10 cellular contexts compared by ENCODE assay signal in the genomic region with DNA sequence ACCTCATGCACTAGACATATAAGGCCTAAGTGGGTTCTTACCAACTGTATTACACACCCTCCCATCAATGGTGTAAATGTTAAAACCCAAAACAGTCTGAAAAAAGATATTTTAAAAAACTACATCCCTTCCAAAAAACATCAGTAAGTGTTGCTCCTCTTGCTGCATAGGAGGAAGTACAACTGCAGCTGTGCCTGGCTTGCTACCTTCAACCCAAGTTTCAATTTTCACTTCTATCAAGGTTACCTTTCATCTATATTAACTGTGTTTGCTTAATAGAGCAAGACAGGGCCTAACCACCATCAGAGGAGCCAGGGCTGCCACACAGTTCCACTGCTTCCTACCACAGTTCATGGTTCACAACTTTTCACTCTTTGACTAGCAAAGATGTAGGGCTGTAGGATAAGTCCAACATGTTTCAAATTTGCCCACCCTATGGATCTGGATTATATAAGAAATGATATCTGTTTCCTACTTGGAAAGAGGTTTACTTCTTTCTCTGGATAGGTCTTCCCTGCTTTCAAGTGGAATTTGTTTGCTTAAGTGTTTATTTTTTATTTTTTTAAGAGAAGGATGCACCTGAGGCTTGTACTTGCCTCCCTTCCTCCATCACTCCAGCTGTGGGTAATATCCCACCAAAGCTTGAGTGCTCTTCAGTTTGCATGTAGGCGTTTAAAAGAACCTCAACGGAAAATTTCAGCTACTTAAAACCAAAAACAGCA. TPM values are rescaled to one million over a fixed set of nuclear protein-coding genes. Genes with fewer than 3 reads are reported as not detected.
DNase-seq lines count a peak whose midpoint lies in the region; ATAC-seq lines count a peak whose summit lies in the region.
"Had no signal": no experiment of that assay in that cellular context is flagged by ENCODE, and none has a peak within 500 bp of the region (broad histone marks: within the 10 kb centered on the region; RNA-seq: fewer than 3 reads in every experiment).

No MANE protein-coding gene starts in this region.

- no peaks in the 10 kb centered on the region for H3K27me3 Mint-ChIP-seq in CD4-positive, alpha-beta memory T cell
- H3K27me3 Mint-ChIP-seq in activated CD4-positive, alpha-beta memory T cell treated with anti-CD3 and anti-CD28 coated beads for 36 hours: no peaks in the 10 kb centered on the region

- no peaks in the 10 kb centered on the region for H3K27me3 ChIP-seq in CD4-positive, alpha-beta memory T cell (ENCODE audit: insufficient read depth, low read length)

- POLR2A ChIA-PET in CD4-positive, alpha-beta memory T cell (lab: Charles Lee; ENCODE audit: partially characterized antibody): interaction anchor here (0.7 to 6.9 kb wide), 13 partner anchors 7 to 115 kb away, joined by 3 to 174 read pairs (median 28); a partner anchor contains a TSS
- POLR2A ChIA-PET in activated CD4-positive, alpha-beta memory T cell treated with anti-CD3 and anti-CD28 coated beads for 36 hours (lab: Charles Lee): interaction anchor here (3.1 to 5.4 kb wide), 2 partner anchors 18 to 25 kb away, joined by 31 to 61 read pairs; no protein-coding TSS in a partner anchor

- intact Hi-C loops in CD4-positive, alpha-beta memory T cell (cut with micrococcal nuclease): loop anchor here (1.0 to 5.0 kb wide), 2 partner anchors 24 to 68 kb away; a partner anchor contains a TSS
- intact Hi-C loops in activated CD4-positive, alpha-beta memory T cell treated with anti-CD3 and anti-CD28 coated beads for 36 hours (cut with micrococcal nuclease): no loop called here

- peaks cover 20 to 30% of the 10 kb centered on the region in 2 donors for H3K36me3 Mint-ChIP-seq in CD4-positive, alpha-beta memory T cell
- peaks cover 24% of the 10 kb centered on the region for H3K36me3 Mint-ChIP-seq in activated CD4-positive, alpha-beta memory T cell treated with anti-CD3 and anti-CD28 coated beads for 36 hours
- H3K36me3 Mint-ChIP-seq: brain had no signal

- H3K27ac Mint-ChIP-seq in CD4-positive, alpha-beta memory T cell: peak overlapping the region; percentile 83 to 97 (median 91)
- peak overlapping the region; percentile 83 for H3K27ac Mint-ChIP-seq in activated CD4-positive, alpha-beta memory T cell treated with anti-CD3 and anti-CD28 coated beads for 36 hours
- H3K27ac Mint-ChIP-seq: brain had no signal

- no peak overlapping the region for H3K4me3 ChIP-seq in CD4-positive, alpha-beta memory T cell (ENCODE audit: low read length in 2 of 2)

- H3K9me3 ChIP-seq in CD4-positive, alpha-beta memory T cell (ENCODE audit: control insufficient read depth in 1 of 2, low read length in 2 of 2): no peaks in the 10 kb centered on the region

- CTCF ChIA-PET in CD4-positive, alpha-beta memory T cell (lab: Charles Lee; ENCODE audit: partially characterized antibody): interaction anchor here (0.7 to 4.4 kb wide), 6 partner anchors 8 to 67 kb away, joined by 3 to 35 read pairs (median 8); no protein-coding TSS in a partner anchor
- CTCF ChIA-PET in activated CD4-positive, alpha-beta memory T cell treated with anti-CD3 and anti-CD28 coated beads for 36 hours (lab: Charles Lee): interaction anchor here (1.4 kb wide), 1 partner anchor 41 kb away, joined by 5 read pairs; no protein-coding TSS in a partner anchor

- H3K4me3 Mint-ChIP-seq in CD4-positive, alpha-beta memory T cell: peak overlapping the region in 7 of 8 donors; percentile 40 to 82 (median 73)
- peak overlapping the region; percentile 2 for H3K4me3 Mint-ChIP-seq in activated CD4-positive, alpha-beta memory T cell treated with anti-CD3 and anti-CD28 coated beads for 36 hours
- H3K4me3 Mint-ChIP-seq: brain had no signal

- H3K4me1 ChIP-seq in CD4-positive, alpha-beta memory T cell (ENCODE audit: insufficient read depth, low read length): peaks cover 75% of the 10 kb centered on the region

- H3K36me3 ChIP-seq in CD4-positive, alpha-beta memory T cell (ENCODE audit: insufficient read depth, low read length): no peaks in the 10 kb centered on the region

- ATAC-seq in GM19023 (IDR thresholded peaks at IDR 0.05; ENCODE audit: unreplicated experiment) (peak; percentile 87), HG02981 (IDR thresholded peaks at IDR 0.05; ENCODE audit: unreplicated experiment) (peak; percentile 85)

- peak; percentile 50 to 67 (median 58) for DNase-seq in CD4-positive, alpha-beta memory T cell
- peak; percentile 41 for DNase-seq in activated CD4-positive, alpha-beta memory T cell treated with anti-CD3 and anti-CD28 coated beads for 36 hours
- DNase-seq in GM19238 (ENCODE audit: insufficient read length, low spot score) (no peak), NCI-H524 (lab: John Stamatoyannopoulos, UW) (no peak), foreskin melanocyte (no peak)
- no peak for DNase-seq in effector CD4-positive, alpha-beta T cell
- DNase-seq: EL had no signal

- peak overlapping the region; percentile 54 for H3K27ac ChIP-seq in CD4-positive, alpha-beta memory T cell (ENCODE audit: low read depth, low read length)

- peaks cover 56 to 85% (median 70%) of the 10 kb centered on the region in 4 donors for H3K4me1 Mint-ChIP-seq in CD4-positive, alpha-beta memory T cell
- peaks cover 76% of the 10 kb centered on the region for H3K4me1 Mint-ChIP-seq in activated CD4-positive, alpha-beta memory T cell treated with anti-CD3 and anti-CD28 coated beads for 36 hours (ENCODE audit: low read depth)
- H3K4me1 Mint-ChIP-seq: brain had no signal

- no peaks in the 10 kb centered on the region for H3K9me3 Mint-ChIP-seq in CD4-positive, alpha-beta memory T cell
- no peaks in the 10 kb centered on the region for H3K9me3 Mint-ChIP-seq in activated CD4-positive, alpha-beta memory T cell treated with anti-CD3 and anti-CD28 coated beads for 36 hours
- H3K9me3 Mint-ChIP-seq: brain had no signal

RNA-seq across cellular contexts. Expression of a gene that starts 56.7 kb away (rescaled TPM):
- total RNA-seq in CD4-positive, alpha-beta memory T cell: not detected
- not detected for polyA plus RNA-seq in CD4-positive, alpha-beta memory T cell
- 1 to 10 TPM in 1 of 2 experiments, under 1 TPM in 1; 0.34 to 1.2 TPM for total RNA-seq in activated CD4-positive, alpha-beta memory T cell treated with anti-CD3 and anti-CD28 coated beads for 36 hours

Comparison
In these comparisons a context has a peak if more than half of its experiments do, and no peak if none do; other contexts are left out.
1. DNase-seq: peak in CD4-positive, alpha-beta memory T cell (5 of 5) and activated CD4-positive, alpha-beta memory T cell treated with anti-CD3 and anti-CD28 coated beads for 36 hours (single experiment); none in GM19238 (single experiment), NCI-H524 (0 of 2), effector CD4-positive, alpha-beta T cell (single experiment) and foreskin melanocyte (single experiment).